8 cellular contexts compared by ENCODE assay signal in the genomic region with DNA sequence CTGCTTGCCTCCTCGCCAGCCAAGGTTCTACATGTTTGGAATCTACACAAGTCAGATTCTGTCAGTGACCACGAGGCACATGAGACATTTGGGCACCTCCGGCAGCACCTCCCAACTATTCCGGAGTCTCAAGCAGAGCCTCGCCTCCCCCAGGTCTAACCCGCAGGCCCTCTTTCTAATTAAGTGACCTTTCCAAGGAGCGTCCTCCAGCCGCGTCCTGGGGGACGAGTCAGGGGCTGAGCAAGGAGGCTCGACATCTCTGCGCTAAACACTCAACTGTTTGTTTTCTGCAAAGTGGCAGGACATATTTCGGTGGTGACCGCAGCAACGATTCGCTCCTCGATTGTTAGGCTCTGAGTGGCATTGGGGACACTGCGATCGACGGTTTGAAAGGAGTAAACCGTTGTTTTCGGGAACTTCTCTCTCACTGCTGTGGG. TPM values are rescaled to one million over a fixed set of nuclear protein-coding genes. Genes with fewer than 3 reads are reported as not detected.
DNase-seq lines count a peak whose midpoint lies in the region; ATAC-seq and TF ChIP-seq lines count a peak whose summit lies in the region.

No MANE protein-coding gene starts in this region.

- no TSS peak for BruUV-seq in A673 (replicated peaks; lab: Mats Ljungman, UMichigan)

- WGBS in psoas muscle, 3 donors, result 2% methylated on average over 22 of the region's 22 CpGs

- no peaks in the 10 kb centered on the region for H3K4me1 ChIP-seq in A673 (ENCODE audit: insufficient read depth, low read length, poor library complexity, severe bottlenecking)
- H3K4me1 ChIP-seq in psoas muscle, result peaks cover 6% of the 10 kb centered on the region

- intact Hi-C loops in A673 (cut with micrococcal nuclease; ENCODE audit: unreplicated experiment), result no loop called here
- intact Hi-C loops in left cardiac atrium (cut with DNase I), result no loop called here
- intact Hi-C loops in psoas muscle (cut with DNase I), result no loop called here

- peaks cover 17% of the 10 kb centered on the region for H3K4me1 Mint-ChIP-seq in activated CD4-positive, alpha-beta memory T cell treated with anti-CD3 and anti-CD28 coated beads, Interleukin-2, amount 10 ng/mL, durations not matched to agents 7 days and 5 days

- H3K9me3 Mint-ChIP-seq in activated CD4-positive, alpha-beta memory T cell treated with anti-CD3 and anti-CD28 coated beads, Interleukin-2, amount 10 ng/mL, durations not matched to agents 7 days and 5 days, result no peaks in the 10 kb centered on the region

- CTCF ChIA-PET in A673 (lab: Charles Lee), result no interaction called here
- CTCF ChIA-PET in activated CD4-positive, alpha-beta memory T cell treated with anti-CD3 and anti-CD28 coated beads, Interleukin-2, amount 10 ng/mL, durations not matched to agents 7 days and 5 days (lab: Charles Lee), result no interaction called here

- H3K27me3 Mint-ChIP-seq in activated CD4-positive, alpha-beta memory T cell treated with anti-CD3 and anti-CD28 coated beads, Interleukin-2, amount 10 ng/mL, durations not matched to agents 7 days and 5 days, result peaks cover 55% of the 10 kb centered on the region

- peaks cover 21% of the 10 kb centered on the region for H3K27me3 ChIP-seq in A673 (replicated peaks; ENCODE audit: insufficient read depth, low read depth, low read length, poor library complexity)
- peaks cover 0 to 13% (median 0%) of the 10 kb centered on the region in 3 donors for H3K27me3 ChIP-seq in psoas muscle (ENCODE audit: insufficient read depth in 3 of 3, low read length in 2 of 3)

- POLR2A ChIA-PET in A673 (lab: Charles Lee; ENCODE audit: low non-redundant PET), result no interaction called here
- POLR2A ChIA-PET in activated CD4-positive, alpha-beta memory T cell treated with anti-CD3 and anti-CD28 coated beads, Interleukin-2, amount 10 ng/mL, durations not matched to agents 7 days and 5 days (lab: Charles Lee), result interaction anchor here (1.1 kb wide), 1 partner anchor 147 kb away, joined by 3 read pairs; a partner anchor contains a TSS

- peak overlapping the region; percentile 58 for H3K4me3 Mint-ChIP-seq in activated CD4-positive, alpha-beta memory T cell treated with anti-CD3 and anti-CD28 coated beads, Interleukin-2, amount 10 ng/mL, durations not matched to agents 7 days and 5 days

- H3K36me3 ChIP-seq in A673 (ENCODE audit: insufficient read depth, low read length, poor library complexity, severe bottlenecking) (no peaks in the 10 kb centered on the region), psoas muscle (ENCODE audit: insufficient read depth in 1 of 2, low read depth in 1 of 2) (no peaks in the 10 kb centered on the region)

- H3K36me3 Mint-ChIP-seq in activated CD4-positive, alpha-beta memory T cell treated with anti-CD3 and anti-CD28 coated beads, Interleukin-2, amount 10 ng/mL, durations not matched to agents 7 days and 5 days (ENCODE audit: low read depth), result no peaks in the 10 kb centered on the region

- peak overlapping the region; percentile 78 for H3K4me3 ChIP-seq in A673 (ENCODE audit: low read depth, low read length, poor library complexity, severe bottlenecking)
- peak overlapping the region; percentile 87 for H3K4me3 ChIP-seq in psoas muscle

- no peak overlapping the region for H3K27ac Mint-ChIP-seq in activated CD4-positive, alpha-beta memory T cell treated with anti-CD3 and anti-CD28 coated beads, Interleukin-2, amount 10 ng/mL, durations not matched to agents 7 days and 5 days

- H3K9me3 ChIP-seq in A673 (ENCODE audit: low read depth, low read length, poor library complexity, severe bottlenecking), result no peaks in the 10 kb centered on the region
- H3K9me3 ChIP-seq in psoas muscle, result no peaks in the 10 kb centered on the region

- peak overlapping the region; percentile 15 for H3K27ac ChIP-seq in A673 (ENCODE audit: low read depth, low read length, poor library complexity, severe bottlenecking)
- no peak overlapping the region for H3K27ac ChIP-seq in psoas muscle

- no peak for DNase-seq in A673 (ENCODE audit: low spot score)
- no peak for DNase-seq in activated CD4-positive, alpha-beta memory T cell treated with anti-CD3 and anti-CD28 coated beads, Interleukin-2, amount 10 ng/mL, durations not matched to agents 7 days and 5 days
- no peak for DNase-seq in left cardiac atrium
- DNase-seq in psoas muscle, result no peak
- no peak for DNase-seq in inferior parietal cortex (ENCODE audit: extremely low spot score)
- no peak for DNase-seq in COR-L47 (lab: John Stamatoyannopoulos, UW)

- ATAC-seq in GM21723 (IDR thresholded peaks at IDR 0.05; ENCODE audit: unreplicated experiment) (peak; percentile 12), left cardiac atrium (peak; percentile 15 to 39), psoas muscle (peak in 1 of 4 donors; percentile 14), HG03442 (IDR thresholded peaks at IDR 0.05; ENCODE audit: unreplicated experiment) (no peak)

- TF ChIP-seq CTCF in A673 (conservative IDR thresholded peaks at IDR 0.05; ENCODE audit: low read depth, low read length), result no peak
- no peak for TF ChIP-seq CTCF in psoas muscle (IDR thresholded peaks at IDR 0.05)

RNA-seq across cellular contexts. Expression of a gene that starts 0.7 kb away (rescaled TPM):
- total RNA-seq in A673 (2021) (7.8 and 14.2 TPM in 2 replicates), left cardiac atrium (10 to 100 TPM in 1 of 2 donors, 1 to 10 TPM in 1; 6.4 to 15.8 TPM), psoas muscle (1 to 10 TPM in 1 of 4 donors, under 1 TPM in 3; 0.58 to 3.2 (median 0.85) TPM)
- total RNA-seq in activated CD4-positive, alpha-beta memory T cell treated with anti-CD3 and anti-CD28 coated beads, Interleukin-2, amount 10 ng/mL, durations not matched to agents 7 days and 5 days, result not detected
- polyA plus RNA-seq in psoas muscle, result under 1 TPM; 0.17 to 0.74 (median 0.43) TPM

RNA-seq across cellular contexts. Expression of a gene that starts 48.7 kb away (rescaled TPM):
- total RNA-seq in A673 (2021), result 54.7 and 68.7 TPM in 2 replicates
- total RNA-seq in activated CD4-positive, alpha-beta memory T cell treated with anti-CD3 and anti-CD28 coated beads, Interleukin-2, amount 10 ng/mL, durations not matched to agents 7 days and 5 days, result 10 to 100 TPM; 42.3 to 49.2 TPM
- 10 to 100 TPM; 66.9 to 76.8 TPM for total RNA-seq in left cardiac atrium
- 10 to 100 TPM; 41.2 to 67.1 (median 54.0) TPM for total RNA-seq in psoas muscle
- polyA plus RNA-seq in psoas muscle, result 10 to 100 TPM; 56.5 to 69.0 (median 61.0) TPM
